Comparison of ENCODE assay signal across 34 cellular contexts in the genomic region with DNA sequence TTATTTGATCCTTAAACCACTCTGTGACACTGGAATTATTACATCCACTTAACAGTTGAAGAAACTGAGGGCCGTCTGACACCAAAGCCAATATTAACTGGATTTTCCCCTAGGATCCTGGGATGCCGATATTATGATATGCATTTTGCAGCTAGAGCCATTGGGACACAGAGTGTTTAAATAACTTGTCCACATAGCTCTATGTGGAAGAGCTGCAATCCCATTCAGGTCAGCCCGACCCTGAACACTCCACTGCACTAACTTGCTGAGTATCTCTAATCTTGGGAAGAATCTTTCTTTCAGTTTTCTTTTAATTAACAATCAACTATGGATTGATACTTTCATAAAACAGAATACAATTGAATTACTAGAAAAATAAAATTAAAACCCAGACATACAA.
"Had no signal": no experiment of that assay in that cellular context is flagged by ENCODE, and none has a peak within 500 bp of the region (broad histone marks: within the 10 kb centered on the region; RNA-seq: fewer than 3 reads in every experiment).

No MANE protein-coding gene starts in this region.

- DNase-seq: Karpas-422, Kasumi-1, MG63, MM.1S, MV-4-11, NCI-H1048, NCI-H1092, NCI-H1092 treated with DMSO at 0.1 percent for 48 hours, NCI-H1105, NCI-H1105 treated with DMSO at 0.1 percent for 48 hours, NCI-H1417, NCI-H1417 treated with DMSO at 0.1 percent for 48 hours, NCI-H1436, NCI-H1436 treated with DMSO at 0.1 percent for 48 hours, NCI-H146, NCI-H1694, NCI-H1694 treated with DMSO at 0.1 percent for 48 hours, NCI-H187, NCI-H187 treated with DMSO at 0.1 percent for 48 hours, NCI-H1930, NCI-H2029, NCI-H2029 treated with DMSO at 0.1 percent for 48 hours, NCI-H2081, NCI-H2081 treated with DMSO at 0.1 percent for 48 hours, NCI-H2107, NCI-H2171, NCI-H2171 treated with DMSO at 0.1 percent for 48 hours, NCI-H2227 treated with DMSO at 0.1 percent for 48 hours, NCI-H226, NCI-H345, NCI-H446, NCI-H446 treated with DMSO at 0.1 percent for 48 hours, NCI-H510A, NCI-H510A treated with DMSO at 0.1 percent for 48 hours had no signal
